ENCODE assay signal across 8 cellular contexts in the genomic region with DNA sequence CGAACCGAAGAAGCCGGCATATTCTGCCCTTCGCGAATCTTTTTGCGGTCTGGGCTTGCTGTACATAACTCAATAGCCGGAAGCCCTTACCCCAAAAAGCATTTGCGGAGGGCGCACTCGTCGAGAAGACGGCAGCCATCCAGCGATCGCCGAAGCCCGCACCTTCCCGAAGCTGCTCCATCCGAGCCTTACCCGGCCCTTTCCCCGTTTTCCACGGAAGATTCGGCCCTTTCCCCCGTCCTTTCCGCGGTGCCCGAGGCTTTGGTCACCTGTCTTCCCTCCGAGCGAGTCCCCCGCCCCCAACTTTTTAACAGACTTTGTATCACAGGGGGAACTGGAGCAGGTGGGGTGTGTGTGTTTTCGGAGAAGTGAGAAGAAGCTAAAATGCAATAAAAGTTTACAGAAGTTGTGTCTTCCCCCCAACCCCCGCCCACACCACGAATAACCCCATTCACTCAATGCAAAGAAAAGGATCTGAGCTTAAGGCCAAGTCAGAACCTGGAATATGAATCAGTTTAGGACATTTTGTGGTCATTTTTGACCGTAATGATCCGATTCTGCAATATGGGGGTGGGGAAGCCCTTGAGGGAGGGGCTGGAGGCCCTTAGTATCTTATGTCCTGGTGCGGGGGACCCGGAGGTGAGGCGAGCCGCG.
DNase-seq lines count a peak whose midpoint lies in the region; ATAC-seq and TF ChIP-seq lines count a peak whose summit lies in the region.

No MANE protein-coding gene starts in this region.

- H3K9me3 ChIP-seq in CD4-positive, alpha-beta T cell (ENCODE audit: control insufficient read depth, low read length): no peaks in the 10 kb centered on the region
- H3K9me3 ChIP-seq in endocrine pancreas (ENCODE audit: control insufficient read depth, low read length): no peaks in the 10 kb centered on the region
- H3K9me3 ChIP-seq in osteoblast (ENCODE audit: low read depth, low read length): no peaks in the 10 kb centered on the region
- H3K9me3 ChIP-seq in aorta (ENCODE audit: control insufficient read depth, low read length): no peaks in the 10 kb centered on the region

- no peaks in the 10 kb centered on the region for H3K36me3 ChIP-seq in endocrine pancreas (ENCODE audit: control insufficient read depth, insufficient read depth, low read length)
- H3K36me3 ChIP-seq in osteoblast (ENCODE audit: insufficient read depth, low read length): no peaks in the 10 kb centered on the region
- H3K36me3 ChIP-seq in aorta (ENCODE audit: control insufficient read depth in 1 of 2, insufficient read depth in 2 of 2, low read length in 1 of 2): no peaks in the 10 kb centered on the region

- WGBS in aorta, 2 donors: 2% methylated on average over 38 to 39 of the region's 39 CpGs

- peaks cover 46% of the 10 kb centered on the region for H3K4me1 Mint-ChIP-seq in CD4-positive, alpha-beta T cell (ENCODE audit: low read depth)
- peaks cover 13 to 24% (median 19%) of the 10 kb centered on the region in 3 donors for H3K4me1 Mint-ChIP-seq in IgD-negative memory B cell
- H3K4me1 Mint-ChIP-seq in activated CD4-positive, alpha-beta memory T cell treated with anti-CD3 and anti-CD28 coated beads, Interleukin-2, amount 10 ng/mL, durations not matched to agents 7 days and 5 days: peaks cover 21% of the 10 kb centered on the region

- no peak for ATAC-seq in CD4-positive, alpha-beta T cell (ENCODE audit: poor library complexity)
- no peak for ATAC-seq in aorta (ENCODE audit: low FRiP score)
- ATAC-seq in GM18868 (IDR thresholded peaks at IDR 0.05; ENCODE audit: unreplicated experiment): no peak

- H3K27me3 Mint-ChIP-seq in CD4-positive, alpha-beta T cell: peaks cover 98% of the 10 kb centered on the region
- peaks cover 67% of the 10 kb centered on the region for H3K27me3 Mint-ChIP-seq in IgD-negative memory B cell
- peaks cover 79% of the 10 kb centered on the region for H3K27me3 Mint-ChIP-seq in activated CD4-positive, alpha-beta memory T cell treated with anti-CD3 and anti-CD28 coated beads, Interleukin-2, amount 10 ng/mL, durations not matched to agents 7 days and 5 days

- no peak overlapping the region for H3K27ac ChIP-seq in CD4-positive, alpha-beta T cell (ENCODE audit: low read depth, low read length)
- H3K27ac ChIP-seq in osteoblast (ENCODE audit: low read depth, low read length) (no peak overlapping the region), aorta (ENCODE audit: low read depth in 1 of 2, low read length in 2 of 2) (no peak overlapping the region)

- no peak overlapping the region for H3K27ac Mint-ChIP-seq in CD4-positive, alpha-beta T cell
- H3K27ac Mint-ChIP-seq in IgD-negative memory B cell: no peak overlapping the region
- no peak overlapping the region for H3K27ac Mint-ChIP-seq in activated CD4-positive, alpha-beta memory T cell treated with anti-CD3 and anti-CD28 coated beads, Interleukin-2, amount 10 ng/mL, durations not matched to agents 7 days and 5 days

- H4K20me1 ChIP-seq in osteoblast (ENCODE audit: insufficient read depth, low read length): no peaks in the 10 kb centered on the region

- H3K4me3 ChIP-seq in endocrine pancreas (ENCODE audit: control insufficient read depth, insufficient read depth, low read length) (peak overlapping the region; percentile 7), osteoblast (ENCODE audit: insufficient read depth, low read length) (peak overlapping the region; percentile 58), aorta (ENCODE audit: low read length in 2 of 2) (no peak overlapping the region)

- H3K4me1 ChIP-seq in endocrine pancreas (ENCODE audit: control insufficient read depth, insufficient read depth, low read length): no peaks in the 10 kb centered on the region
- H3K4me1 ChIP-seq in osteoblast (ENCODE audit: insufficient read depth, low read length): peaks cover 10% of the 10 kb centered on the region
- no peaks in the 10 kb centered on the region for H3K4me1 ChIP-seq in aorta (ENCODE audit: control insufficient read depth in 1 of 2, insufficient read depth in 2 of 2, low read length in 2 of 2)

- intact Hi-C loops in CD4-positive, alpha-beta T cell (cut with DNase I, micrococcal nuclease): no loop called here
- intact Hi-C loops in aorta (cut with DNase I): no loop called here

- H3K4me3 Mint-ChIP-seq in CD4-positive, alpha-beta T cell: peak overlapping the region; percentile 83
- H3K4me3 Mint-ChIP-seq in IgD-negative memory B cell: peak overlapping the region; percentile 78 to 93 (median 89)
- no peak overlapping the region for H3K4me3 Mint-ChIP-seq in activated CD4-positive, alpha-beta memory T cell treated with anti-CD3 and anti-CD28 coated beads, Interleukin-2, amount 10 ng/mL, durations not matched to agents 7 days and 5 days

- no peaks in the 10 kb centered on the region for H3K9me3 Mint-ChIP-seq in CD4-positive, alpha-beta T cell
- peaks cover 0 to 6% (median 0%) of the 10 kb centered on the region in 3 donors for H3K9me3 Mint-ChIP-seq in IgD-negative memory B cell
- no peaks in the 10 kb centered on the region for H3K9me3 Mint-ChIP-seq in activated CD4-positive, alpha-beta memory T cell treated with anti-CD3 and anti-CD28 coated beads, Interleukin-2, amount 10 ng/mL, durations not matched to agents 7 days and 5 days

- CTCF ChIA-PET in CD4-positive, alpha-beta T cell (lab: Charles Lee): no interaction called here
- CTCF ChIA-PET in activated CD4-positive, alpha-beta memory T cell treated with anti-CD3 and anti-CD28 coated beads, Interleukin-2, amount 10 ng/mL, durations not matched to agents 7 days and 5 days (lab: Charles Lee): interaction anchor here (1.0 kb wide), 1 partner anchor 9 kb away, joined by 3 read pairs; no protein-coding TSS in a partner anchor

- H2AFZ ChIP-seq in osteoblast (ENCODE audit: low read length): no peak overlapping the region

- POLR2A ChIA-PET in CD4-positive, alpha-beta T cell (lab: Charles Lee): no interaction called here
- POLR2A ChIA-PET in activated CD4-positive, alpha-beta memory T cell treated with anti-CD3 and anti-CD28 coated beads, Interleukin-2, amount 10 ng/mL, durations not matched to agents 7 days and 5 days (lab: Charles Lee): no interaction called here

- H3K36me3 Mint-ChIP-seq in CD4-positive, alpha-beta T cell (ENCODE audit: low read depth): no peaks in the 10 kb centered on the region
- peaks cover 1% of the 10 kb centered on the region for H3K36me3 Mint-ChIP-seq in IgD-negative memory B cell
- H3K36me3 Mint-ChIP-seq in activated CD4-positive, alpha-beta memory T cell treated with anti-CD3 and anti-CD28 coated beads, Interleukin-2, amount 10 ng/mL, durations not matched to agents 7 days and 5 days (ENCODE audit: low read depth): peaks cover 6% of the 10 kb centered on the region

- H3K9ac ChIP-seq in endocrine pancreas (ENCODE audit: control insufficient read depth, insufficient read depth, low read length): peak overlapping the region; percentile 58

- peak overlapping the region; percentile 63 for H3K4me2 ChIP-seq in osteoblast (ENCODE audit: insufficient read depth, low read length)

- no peak for TF ChIP-seq CTCF in CD4-positive, alpha-beta T cell (IDR thresholded peaks at IDR 0.05)
- no peak for TF ChIP-seq CTCF in osteoblast (IDR thresholded peaks at IDR 0.05; ENCODE audit: extremely low read depth, low read depth, low read length)

- no peak for DNase-seq in CD4-positive, alpha-beta T cell
- DNase-seq in osteoblast (ENCODE audit: insufficient read length, low spot score, missing footprints) (peak; percentile 85), aorta (no peak), dermis blood vessel endothelial cell (no peak)
- no peak for DNase-seq in activated CD4-positive, alpha-beta memory T cell treated with anti-CD3 and anti-CD28 coated beads, Interleukin-2, amount 10 ng/mL, durations not matched to agents 7 days and 5 days

- no peaks in the 10 kb centered on the region for H3K79me2 ChIP-seq in osteoblast (ENCODE audit: insufficient read depth, low read length)

- H3K27me3 ChIP-seq in CD4-positive, alpha-beta T cell (ENCODE audit: control insufficient read depth, insufficient read depth, low read length): peaks cover 96% of the 10 kb centered on the region
- no peaks in the 10 kb centered on the region for H3K27me3 ChIP-seq in endocrine pancreas (ENCODE audit: control insufficient read depth, insufficient read depth, low read length)
- H3K27me3 ChIP-seq in osteoblast (ENCODE audit: insufficient read depth, low read length): peaks cover 84% of the 10 kb centered on the region
- H3K27me3 ChIP-seq in aorta (ENCODE audit: control insufficient read depth in 1 of 2, insufficient read depth in 2 of 2, low read length in 1 of 2): no peaks in the 10 kb centered on the region

Comparison
In these comparisons a context has a peak if more than half of its experiments do, and no peak if none do; other contexts are left out.
1. H3K4me3 ChIP-seq: peak in endocrine pancreas (single experiment) and osteoblast (single experiment); none in aorta (0 of 2).